ENCODE assay signal across 9 cellular contexts in genomic region chr16:86863609-86864008, GRCh38.
"Had no signal": no experiment of that assay in that cellular context is flagged by ENCODE, and none has a peak within 500 bp of the region (broad histone marks: within the 10 kb centered on the region; RNA-seq: fewer than 3 reads in every experiment).

No MANE protein-coding gene starts in this region.

- DNase-seq: GM23248, GOT3, H7, HFFc6, KG1 had no signal

- H3K4me3 Mint-ChIP-seq: HFFc6, IgD-negative memory B cell had no signal

- H3K27me3 Mint-ChIP-seq: IgD-negative memory B cell had no signal

- H3K4me1 Mint-ChIP-seq: IgD-negative memory B cell had no signal

- H3K4me1 ChIP-seq: HAP-1 had no signal

- H3K36me3 ChIP-seq: HAP-1 had no signal

- ATAC-seq: HCT116 had no signal

- H3K27ac ChIP-seq: GM23248, HL-60 had no signal

- H3K4me3 ChIP-seq: GM23248, HAP-1 had no signal

- H3K9ac ChIP-seq: GM23248 had no signal

- H3K27ac Mint-ChIP-seq: HFFc6, IgD-negative memory B cell had no signal

- H2AFZ ChIP-seq: GM23248 had no signal
